In the genomic region with DNA sequence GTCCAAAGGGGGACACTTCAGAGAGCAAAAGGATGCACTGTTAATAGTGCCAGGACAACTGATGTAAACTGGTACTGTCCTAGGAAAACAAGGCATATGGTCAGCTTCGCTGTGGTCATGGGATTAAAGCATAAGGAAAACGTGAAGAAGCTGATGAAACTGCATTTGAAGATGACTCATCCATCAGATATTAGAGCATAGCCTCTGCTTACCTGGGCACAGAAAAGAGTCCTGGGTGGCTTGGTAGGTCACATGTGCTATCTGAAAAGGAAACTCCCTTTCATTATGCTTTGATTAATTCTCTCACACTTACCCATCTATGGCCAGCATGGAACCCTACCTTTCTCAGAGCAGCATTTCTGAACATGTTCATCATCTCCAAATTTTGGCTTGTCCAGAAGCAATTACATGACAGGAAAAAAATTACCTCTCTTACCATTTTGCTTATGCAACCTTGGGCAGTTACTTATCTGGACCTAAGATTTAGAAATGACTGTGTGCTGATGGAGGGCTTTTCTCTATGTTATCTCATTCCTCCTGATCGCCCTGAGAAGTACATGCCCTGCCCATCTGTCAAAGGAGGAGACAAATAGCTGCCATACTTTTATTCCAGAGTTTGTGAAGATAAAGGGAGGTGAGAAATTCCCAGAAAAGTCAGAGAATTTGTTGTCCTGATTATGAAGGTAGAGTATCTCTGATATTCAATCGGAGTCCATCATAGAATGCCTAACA, we compare ENCODE assay signal across 26 cellular contexts.
"Had no signal": no experiment of that assay in that cellular context is flagged by ENCODE, and none has a peak within 500 bp of the region (broad histone marks: within the 10 kb centered on the region; RNA-seq: fewer than 3 reads in every experiment).

No MANE protein-coding gene starts in this region.

- H3K36me3 Mint-ChIP-seq: activated naive CD8-positive, alpha-beta T cell; naive thymus-derived CD4-positive, alpha-beta T cell; neural progenitor cell had no signal

- H3K27ac ChIP-seq: colonic mucosa, neural progenitor cell, ovary, psoas muscle, right atrium auricular region, thyroid gland, upper lobe of right lung had no signal

- H3K4me2 ChIP-seq: neural progenitor cell, SK-N-SH had no signal

- ATAC-seq: activated T-cell treated with anti-CD3 and anti-CD28 coated beads, Interleukin-2, amount 50 U/mL, for 4 hours; left colon; naive thymus-derived CD4-positive, alpha-beta T cell; psoas muscle; upper lobe of right lung; WTC11 had no signal

- H3K4me3 Mint-ChIP-seq: activated naive CD8-positive, alpha-beta T cell; activated T-cell treated with anti-CD3 and anti-CD28 coated beads, Interleukin-2, amount 50 U/mL, for 4 hours; naive thymus-derived CD4-positive, alpha-beta T cell; neural progenitor cell; stimulated activated naive CD8-positive, alpha-beta T cell treated with anti-CD3 and anti-CD28 coated beads, Interleukin-15, Interleukin-2, amounts not matched to agents 100 ng/mL and 50 ng/mL, for 24 hours; T-helper 2 cell treated with Interferon-gamma antibody and Interleukin-4, amounts not matched to agents 5 μg/mL and 100 μg/mL, for 36 hours; WTC11 had no signal

- H3K4me3 ChIP-seq: colonic mucosa, neural progenitor cell, ovary, psoas muscle, right atrium auricular region, thyroid gland, upper lobe of right lung had no signal

- DNase-seq: activated CD4-positive, alpha-beta T cell treated with anti-CD3 and anti-CD28 coated beads, Interleukin-2, amount 50 U/mL, for 4 hours; activated CD8-positive, alpha-beta memory T cell treated with anti-CD3 and anti-CD28 coated beads for 24 hours; activated CD8-positive, alpha-beta memory T cell treated with anti-CD3 and anti-CD28 coated beads, Interleukin-2, amount 50 U/mL, for 48 hours; activated naive CD4-positive, alpha-beta T cell; activated T-cell treated with anti-CD3 and anti-CD28 coated beads, Interleukin-2, amount 50 U/mL, for 4 hours; colonic mucosa; erythroblast; hippocampal formation; left colon; mesenchymal stem cell; naive thymus-derived CD4-positive, alpha-beta T cell; ovary; psoas muscle; SK-N-SH; stimulated activated CD4-positive, alpha-beta T cell treated with anti-CD3 and anti-CD28 coated beads, Interleukin-4, amount 100 ng/mL, for 4 hours; substantia nigra; thyroid gland; upper lobe of right lung had no signal

- H3K36me3 ChIP-seq: colonic mucosa, neural progenitor cell, ovary, right atrium auricular region, thyroid gland, upper lobe of right lung had no signal

- H2AFZ ChIP-seq: neural progenitor cell had no signal

- H3K9me3 Mint-ChIP-seq: activated T-cell treated with anti-CD3 and anti-CD28 coated beads, Interleukin-2, amount 50 U/mL, for 4 hours; activated T-helper 2 cell treated with anti-CD3 and anti-CD28 coated beads, Interferon-gamma antibody, Interleukin-2, Interleukin-4, amounts not matched to agents 10 μg/mL and 5 μg/mL and 100 μg/mL, durations not matched to agents 14 hours and 24 hours and 36 hours; neural progenitor cell; stimulated activated naive CD8-positive, alpha-beta T cell treated with anti-CD3 and anti-CD28 coated beads, Interleukin-15, Interleukin-2, amounts not matched to agents 100 ng/mL and 50 ng/mL, for 24 hours; T-helper 2 cell treated with Interferon-gamma antibody and Interleukin-4, amounts not matched to agents 5 μg/mL and 100 μg/mL, for 36 hours had no signal

- H3K9me2 ChIP-seq: SK-N-SH had no signal

- H3K27me3 ChIP-seq: colonic mucosa, neural progenitor cell, ovary, right atrium auricular region, thyroid gland, upper lobe of right lung had no signal

- H3K4me1 Mint-ChIP-seq: naive thymus-derived CD4-positive, alpha-beta T cell had no signal

- H3K9me3 ChIP-seq: colonic mucosa, ovary, psoas muscle, right atrium auricular region, SK-N-SH, thyroid gland, upper lobe of right lung had no signal

- H3K4me1 ChIP-seq: colonic mucosa, right atrium auricular region, thyroid gland, upper lobe of right lung had no signal

- H3K27ac Mint-ChIP-seq: activated naive CD8-positive, alpha-beta T cell; activated T-helper 2 cell treated with anti-CD3 and anti-CD28 coated beads, Interferon-gamma antibody, Interleukin-2, Interleukin-4, amounts not matched to agents 10 μg/mL and 5 μg/mL and 100 μg/mL, durations not matched to agents 14 hours and 24 hours and 36 hours; naive thymus-derived CD4-positive, alpha-beta T cell; neural progenitor cell; stimulated activated naive CD8-positive, alpha-beta T cell treated with anti-CD3 and anti-CD28 coated beads, Interleukin-15, Interleukin-2, amounts not matched to agents 100 ng/mL and 50 ng/mL, for 24 hours; T-helper 2 cell treated with Interferon-gamma antibody and Interleukin-4, amounts not matched to agents 5 μg/mL and 100 μg/mL, for 36 hours; WTC11 had no signal

- H3K9ac ChIP-seq: neural progenitor cell, SK-N-SH had no signal

- FAIRE-seq: astrocyte had no signal
